Comparison of ENCODE assay signal across 22 cellular contexts in genomic region chr7:44455155-44455554, GRCh38.
"Had no signal": no experiment of that assay in that cellular context is flagged by ENCODE, and none has a peak within 500 bp of the region (broad histone marks: within the 10 kb centered on the region; RNA-seq: fewer than 3 reads in every experiment).

No MANE protein-coding gene starts in this region.

- H3K4me3 ChIP-seq: dorsolateral prefrontal cortex, heart left ventricle, lung, psoas muscle, right lobe of liver, stomach, thoracic aorta had no signal

- H3K4me1 ChIP-seq: right lobe of liver had no signal

- H3K27ac Mint-ChIP-seq: stimulated activated memory B cell treated with anti-CD40 and anti-IgM and Interleukin-4, amounts not matched to agents 10 μg/mL and 1 μg/mL and 100 μg/mL, for 72 hours; type B pancreatic cell had no signal

- H3K9me3 Mint-ChIP-seq: naive B cell; stimulated activated memory B cell treated with anti-CD40 and anti-IgM and Interleukin-4, amounts not matched to agents 10 μg/mL and 1 μg/mL and 100 μg/mL, for 72 hours; type B pancreatic cell had no signal

- H3K27me3 Mint-ChIP-seq: naive B cell; stimulated activated memory B cell treated with anti-CD40 and anti-IgM and Interleukin-4, amounts not matched to agents 10 μg/mL and 1 μg/mL and 100 μg/mL, for 72 hours; type B pancreatic cell had no signal

- ATAC-seq: esophagus mucosa; heart left ventricle; left colon; left ventricle myocardium superior; right lobe of liver; stimulated activated memory B cell treated with anti-CD40 and anti-IgM and Interleukin-4, amounts not matched to agents 10 μg/mL and 1 μg/mL and 100 μg/mL, for 72 hours had no signal

- H3K27me3 ChIP-seq: dorsolateral prefrontal cortex, heart left ventricle, neutrophil, right lobe of liver, stomach had no signal

- H3K9me3 ChIP-seq: heart left ventricle, neutrophil, psoas muscle, right lobe of liver, stomach, thoracic aorta had no signal

- H3K36me3 ChIP-seq: right lobe of liver had no signal

- H3K4me3 Mint-ChIP-seq: naive B cell; stimulated activated memory B cell treated with anti-CD40 and anti-IgM and Interleukin-4, amounts not matched to agents 10 μg/mL and 1 μg/mL and 100 μg/mL, for 72 hours; type B pancreatic cell had no signal

- H3K27ac ChIP-seq: dorsolateral prefrontal cortex, heart left ventricle, neutrophil, psoas muscle, right lobe of liver, stomach, thoracic aorta had no signal

- DNase-seq: cortex of kidney; dorsolateral prefrontal cortex; effector memory CD4-positive, alpha-beta T cell; heart left ventricle; hippocampal formation; left colon; left ventricle myocardium superior; mesenchymal stem cell; midbrain; naive B cell; psoas muscle; retina; right lobe of liver; stimulated activated CD4-positive, alpha-beta T cell treated with anti-CD3 and anti-CD28 coated beads, Interleukin-4, amount 100 ng/mL, for 24 hours; stomach; substantia nigra had no signal
